In the genomic region with DNA sequence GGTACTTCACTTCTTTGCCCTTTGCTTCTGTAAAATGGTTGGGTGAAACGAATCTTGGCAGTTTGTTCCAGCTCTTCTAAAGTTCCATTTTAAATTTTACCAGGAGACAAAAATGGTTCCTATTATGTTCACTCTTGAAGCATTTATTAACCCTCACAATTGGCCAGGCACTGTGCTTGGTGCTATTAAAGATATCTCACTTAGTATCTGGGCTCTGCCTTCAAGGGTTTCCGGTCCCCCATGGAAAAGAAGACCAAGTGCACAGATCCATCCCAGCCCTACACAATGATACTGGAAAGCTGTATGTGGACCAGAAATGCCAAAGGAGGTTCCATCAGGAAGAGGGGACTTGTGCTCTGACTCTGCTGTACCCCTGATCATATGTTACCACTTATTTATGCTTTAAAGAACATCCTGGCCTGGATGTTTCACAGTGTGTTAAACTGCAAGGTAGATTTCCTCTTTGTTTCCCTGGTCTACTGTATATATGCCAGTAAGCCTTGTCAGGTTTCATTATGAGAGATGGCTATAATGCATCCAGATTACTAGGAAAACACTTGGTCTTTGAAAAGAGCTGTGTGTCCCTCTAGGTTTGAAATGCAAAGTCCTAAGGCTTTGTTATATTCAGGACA, we compare ENCODE assay signal across 9 cellular contexts.
DNase-seq lines count a peak whose midpoint lies in the region; ATAC-seq and TF ChIP-seq lines count a peak whose summit lies in the region.
"Had no signal": no experiment of that assay in that cellular context is flagged by ENCODE, and none has a peak within 500 bp of the region (broad histone marks: within the 10 kb centered on the region; RNA-seq: fewer than 3 reads in every experiment).

No MANE protein-coding gene starts in this region.

- no peak for TF ChIP-seq POLR2A in tibial nerve (IDR thresholded peaks at IDR 0.05)

- ATAC-seq in activated naive CD4-positive, alpha-beta T cell treated with anti-CD3 and anti-CD28 coated beads, Interleukin-2, amount 50 U/mL, for 72 hours = peak; percentile 4 to 22

- peak overlapping the region; percentile 97 for H3K27ac Mint-ChIP-seq in activated T-cell treated with anti-CD3 and anti-CD28 coated beads, Interleukin-2, amount 50 U/mL, for 24 hours
- peak overlapping the region; percentile 93 to 100 for H3K27ac Mint-ChIP-seq in activated naive CD4-positive, alpha-beta T cell treated with anti-CD3 and anti-CD28 coated beads, Interleukin-2, amount 50 U/mL, for 72 hours

- H3K4me3 ChIP-seq in mesodermal cell (ENCODE audit: extremely low read depth, insufficient read depth, low read length, poor library complexity, severe bottlenecking) (no peak overlapping the region), tibial nerve (no peak overlapping the region)

- TF ChIP-seq CTCF in tibial nerve (IDR thresholded peaks at IDR 0.05) = no peak

- no peak for DNase-seq in activated T-cell treated with anti-CD3 and anti-CD28 coated beads, Interleukin-2, amount 50 U/mL, for 24 hours
- DNase-seq in activated T-cell treated with anti-CD3 and anti-CD28 coated beads for 4 hours (no peak), tibial nerve (ENCODE audit: low spot score in 2 of 2) (no peak), 8988T (no peak), hippocampal formation (lab: John Stamatoyannopoulos, UW) (no peak), NCI-H187 (lab: John Stamatoyannopoulos, UW) (no peak)
- no peak for DNase-seq in activated naive CD4-positive, alpha-beta T cell treated with anti-CD3 and anti-CD28 coated beads, Interleukin-2, amount 50 U/mL, for 72 hours (ENCODE audit: low spot score in 2 of 2)
- DNase-seq: NCI-H2171 treated with DMSO at 0.1 percent for 48 hours had no signal

- H3K27me3 ChIP-seq in tibial nerve = no peaks in the 10 kb centered on the region

- H3K36me3 Mint-ChIP-seq in activated T-cell treated with anti-CD3 and anti-CD28 coated beads, Interleukin-2, amount 50 U/mL, for 24 hours (ENCODE audit: low read depth) = peaks cover 57% of the 10 kb centered on the region
- H3K36me3 Mint-ChIP-seq in activated naive CD4-positive, alpha-beta T cell treated with anti-CD3 and anti-CD28 coated beads, Interleukin-2, amount 50 U/mL, for 72 hours = peaks cover 9 to 21% of the 10 kb centered on the region in 2 donors

- H3K9me3 ChIP-seq in mesodermal cell (ENCODE audit: control insufficient read depth, low read length) (no peaks in the 10 kb centered on the region), tibial nerve (no peaks in the 10 kb centered on the region)

- H3K4me1 ChIP-seq in mesodermal cell (ENCODE audit: control insufficient read depth, insufficient read depth, low read length, poor library complexity, severe bottlenecking) (peaks cover 36% of the 10 kb centered on the region), tibial nerve (peaks cover 0 to 59% (median 42%) of the 10 kb centered on the region in 4 donors)

- H3K4me1 Mint-ChIP-seq in activated T-cell treated with anti-CD3 and anti-CD28 coated beads, Interleukin-2, amount 50 U/mL, for 24 hours (ENCODE audit: low read depth) = peaks cover 95% of the 10 kb centered on the region

- H3K27me3 Mint-ChIP-seq in activated T-cell treated with anti-CD3 and anti-CD28 coated beads, Interleukin-2, amount 50 U/mL, for 24 hours = no peaks in the 10 kb centered on the region

- peak overlapping the region; percentile 61 for H3K4me3 Mint-ChIP-seq in activated T-cell treated with anti-CD3 and anti-CD28 coated beads, Interleukin-2, amount 50 U/mL, for 24 hours

- H3K9me3 Mint-ChIP-seq in activated T-cell treated with anti-CD3 and anti-CD28 coated beads, Interleukin-2, amount 50 U/mL, for 24 hours = peaks cover 3% of the 10 kb centered on the region
- H3K9me3 Mint-ChIP-seq in activated naive CD4-positive, alpha-beta T cell treated with anti-CD3 and anti-CD28 coated beads, Interleukin-2, amount 50 U/mL, for 72 hours = peaks cover 0 to 3% of the 10 kb centered on the region in 2 donors

- H3K27ac ChIP-seq in mesodermal cell (ENCODE audit: low read depth, low read length, severe bottlenecking) (peak overlapping the region; percentile 41), tibial nerve (peak overlapping the region; percentile 64 to 92 (median 88))

- 100% methylated on average over 1 of the region's 2 CpGs; no CpG with 5 or more reads in 1 of the 2 experiments for WGBS in mesodermal cell (ENCODE audit: insufficient coverage in 2 of 2), 2 experiments
- 81 to 86% methylated on average over 2 of the region's 2 CpGs for WGBS in tibial nerve, 2 donors

- TF ChIP-seq EP300 in tibial nerve (IDR thresholded peaks at IDR 0.05) = no peak

- no peaks in the 10 kb centered on the region for H3K36me3 ChIP-seq in mesodermal cell (ENCODE audit: control insufficient read depth, insufficient read depth, low read length)
- no peaks in the 10 kb centered on the region for H3K36me3 ChIP-seq in tibial nerve
